Comparison of ENCODE assay signal across 1 cellular context in genomic region chr2:30267161-30267568, GRCh38.
TF ChIP-seq lines count a peak whose summit lies in the region.

No MANE protein-coding gene starts in this region.

TF ChIP-seq in IMR-90, 13 proteins besides CTCF, POLR2A, EP300 and RAD21 (continued from another document):
- TF ChIP-seq RFX5 (IDR thresholded peaks at IDR 0.05; ENCODE audit: low read depth, low read length) (no peak), USF2 (IDR thresholded peaks at IDR 0.05; ENCODE audit: low read depth, low read length) (no peak), ELK1 (IDR thresholded peaks at IDR 0.05; ENCODE audit: borderline replicate concordance, low read depth, low read length) (no peak), FOS (IDR thresholded peaks at IDR 0.05; ENCODE audit: low read depth, low read length) (no peak), MAZ (IDR thresholded peaks at IDR 0.05; ENCODE audit: borderline replicate concordance, low read depth, low read length) (no peak), BHLHE40 (IDR thresholded peaks at IDR 0.05; ENCODE audit: low read depth, low read length) (no peak), RCOR1 (IDR thresholded peaks at IDR 0.05; ENCODE audit: insufficient replicate concordance, low read length) (no peak), CHD1 (IDR thresholded peaks at IDR 0.05; ENCODE audit: low read depth, low read length) (no peak)
